ENCODE assay signal across 17 cellular contexts in genomic region chr3:126258670-126259069, GRCh38.
A peak's percentile ranks its signal among the peaks of the same experiment; 100 is the strongest.
DNase-seq lines count a peak whose midpoint lies in the region; ATAC-seq and TF ChIP-seq lines count a peak whose summit lies in the region.
"Had no signal": no experiment of that assay in that cellular context is flagged by ENCODE, and none has a peak within 500 bp of the region (broad histone marks: within the 10 kb centered on the region; RNA-seq: fewer than 3 reads in every experiment).

No MANE protein-coding gene starts in this region.

- no peak overlapping the region for H3K4me3 Mint-ChIP-seq in naive thymus-derived CD4-positive, alpha-beta T cell
- H3K4me3 Mint-ChIP-seq: nephron, T-cell had no signal

- H3K9me3 ChIP-seq in DND-41 (ENCODE audit: insufficient read depth, low read length, severe bottlenecking) (no peaks in the 10 kb centered on the region), vagina (no peaks in the 10 kb centered on the region)
- H3K9me3 ChIP-seq in naive thymus-derived CD4-positive, alpha-beta T cell (ENCODE audit: control insufficient read depth in 2 of 3, low read length in 3 of 3), result no peaks in the 10 kb centered on the region
- H3K9me3 ChIP-seq: right atrium auricular region had no signal

- H3K27me3 Mint-ChIP-seq in naive thymus-derived CD4-positive, alpha-beta T cell, result peaks cover 4 to 32% (median 23%) of the 10 kb centered on the region in 5 donors

- no peaks in the 10 kb centered on the region for H3K27me3 ChIP-seq in DND-41 (ENCODE audit: insufficient read depth, low read length, poor library complexity)
- peaks cover 0 to 3% of the 10 kb centered on the region in 2 donors for H3K27me3 ChIP-seq in naive thymus-derived CD4-positive, alpha-beta T cell (ENCODE audit: control insufficient read depth in 2 of 2, insufficient read depth in 2 of 2, low read length in 2 of 2)
- no peaks in the 10 kb centered on the region for H3K27me3 ChIP-seq in dorsolateral prefrontal cortex
- H3K27me3 ChIP-seq in vagina, result no peaks in the 10 kb centered on the region
- H3K27me3 ChIP-seq: right atrium auricular region had no signal

- CTCF ChIA-PET in naive thymus-derived CD4-positive, alpha-beta T cell (lab: Charles Lee), result no interaction called here

- H3K9me3 Mint-ChIP-seq in naive thymus-derived CD4-positive, alpha-beta T cell, result peaks cover 0 to 1% (median 0%) of the 10 kb centered on the region in 11 donors
- H3K9me3 Mint-ChIP-seq: nephron, T-cell had no signal

- no peak for TF ChIP-seq POLR2A in vagina (IDR thresholded peaks at IDR 0.05)

- no peak overlapping the region for H2AFZ ChIP-seq in DND-41 (ENCODE audit: low read depth, low read length)

- H3K9ac ChIP-seq in DND-41 (ENCODE audit: low read depth, low read length), result no peak overlapping the region

- ATAC-seq in DND-41 (ENCODE audit: insufficient read depth, low read depth) (peak; percentile 64), SK-N-SH treated with all-trans-retinoic acid at 6 μM for 48 hours (no peak)
- peak; percentile 56 for ATAC-seq in naive thymus-derived CD4-positive, alpha-beta T cell
- ATAC-seq: esophagus mucosa, T-cell had no signal

- intact Hi-C loops in naive thymus-derived CD4-positive, alpha-beta T cell (cut with micrococcal nuclease), result no loop called here
- intact Hi-C loops in dorsolateral prefrontal cortex (cut with DNase I) (loop anchor here in 1 of 2 donors (1.0 to 5.0 kb wide), 3 partner anchors 126 to 219 kb away; partner anchors contain the start of gene ZXDC), vagina (cut with DNase I) (no loop called here)

- H3K27ac Mint-ChIP-seq in naive thymus-derived CD4-positive, alpha-beta T cell, result no peak overlapping the region
- H3K27ac Mint-ChIP-seq: nephron, T-cell had no signal

- H3K4me1 Mint-ChIP-seq in naive thymus-derived CD4-positive, alpha-beta T cell, result peaks cover 0 to 6% (median 0%) of the 10 kb centered on the region in 7 donors
- H3K4me1 Mint-ChIP-seq: T-cell had no signal

- POLR2A ChIA-PET in naive thymus-derived CD4-positive, alpha-beta T cell (lab: Charles Lee), result no interaction called here

- no peak overlapping the region for H3K4me2 ChIP-seq in DND-41 (ENCODE audit: insufficient read depth, low read length)

- no peaks in the 10 kb centered on the region for H3K36me3 Mint-ChIP-seq in naive thymus-derived CD4-positive, alpha-beta T cell
- H3K36me3 Mint-ChIP-seq: T-cell had no signal

- H3K79me2 ChIP-seq in DND-41 (ENCODE audit: insufficient read depth, low read length), result no peaks in the 10 kb centered on the region

- H3K4me1 ChIP-seq in DND-41 (ENCODE audit: insufficient read depth, low read length), result peaks cover 21% of the 10 kb centered on the region
- H3K4me1 ChIP-seq in naive thymus-derived CD4-positive, alpha-beta T cell (ENCODE audit: control insufficient read depth in 2 of 2, insufficient read depth in 2 of 2, low read length in 2 of 2), result no peaks in the 10 kb centered on the region
- no peaks in the 10 kb centered on the region for H3K4me1 ChIP-seq in vagina

- H4K20me1 ChIP-seq in DND-41 (ENCODE audit: insufficient read depth, low read length), result no peaks in the 10 kb centered on the region

- TF ChIP-seq CTCF in DND-41 (IDR thresholded peaks at IDR 0.05; ENCODE audit: borderline replicate concordance, extremely low read depth, low read length, poor library complexity, severe bottlenecking), result no peak
- no peak for TF ChIP-seq CTCF in dorsolateral prefrontal cortex (IDR thresholded peaks at IDR 0.05 in 54 of 56, conservative IDR thresholded peaks at IDR 0.05 in 2 of 56; ENCODE audit: low read depth in 1 of 56, partially characterized antibody in 56 of 56)
- no peak for TF ChIP-seq CTCF in vagina (IDR thresholded peaks at IDR 0.05)

- H3K4me3 ChIP-seq in DND-41 (ENCODE audit: low read depth in 1 of 2, low read length in 2 of 2) (no peak overlapping the region), dorsolateral prefrontal cortex (no peak overlapping the region), vagina (no peak overlapping the region)
- no peak overlapping the region for H3K4me3 ChIP-seq in naive thymus-derived CD4-positive, alpha-beta T cell (ENCODE audit: low read length)
- H3K4me3 ChIP-seq: right atrium auricular region had no signal

- DNase-seq in DND-41 (peak; percentile 62), HT1080 (ENCODE audit: low read depth) (peak; percentile 48), RKO (ENCODE audit: low spot score) (peak; percentile 25), dorsolateral prefrontal cortex (no peak), NCI-H146 treated with DMSO at 0.1 percent for 48 hours (lab: John Stamatoyannopoulos, UW; ENCODE audit: unreplicated experiment) (no peak), vagina (ENCODE audit: extremely low spot score in 2 of 2) (no peak)
- DNase-seq in naive thymus-derived CD4-positive, alpha-beta T cell, result no peak
- DNase-seq: activated CD4-positive, alpha-beta T cell treated with anti-CD3 and anti-CD28 coated beads for 4 hours; GDM1; NCI-H2081 treated with DMSO at 0.1 percent for 48 hours; NCI-H774; stimulated activated CD4-positive, alpha-beta T cell treated with anti-CD3 and anti-CD28 coated beads, Interleukin-4, amount 100 ng/mL, for 24 hours; T-cell had no signal

- H3K36me3 ChIP-seq in DND-41 (ENCODE audit: insufficient read depth, low read length) (no peaks in the 10 kb centered on the region), vagina (no peaks in the 10 kb centered on the region)
- H3K36me3 ChIP-seq in naive thymus-derived CD4-positive, alpha-beta T cell (ENCODE audit: control insufficient read depth in 2 of 3, insufficient read depth in 3 of 3, low read length in 3 of 3), result no peaks in the 10 kb centered on the region
- H3K36me3 ChIP-seq: right atrium auricular region had no signal

- H3K27ac ChIP-seq in DND-41 (ENCODE audit: low read length) (no peak overlapping the region), dorsolateral prefrontal cortex (no peak overlapping the region), vagina (no peak overlapping the region)
- no peak overlapping the region for H3K27ac ChIP-seq in naive thymus-derived CD4-positive, alpha-beta T cell (ENCODE audit: low read depth, low read length)

TF ChIP-seq in SK-N-SH treated with all-trans-retinoic acid at 6 μM for 48 hours, 23 proteins besides CTCF, POLR2A, EP300 and RAD21:
- TF ChIP-seq, protein P1, sequence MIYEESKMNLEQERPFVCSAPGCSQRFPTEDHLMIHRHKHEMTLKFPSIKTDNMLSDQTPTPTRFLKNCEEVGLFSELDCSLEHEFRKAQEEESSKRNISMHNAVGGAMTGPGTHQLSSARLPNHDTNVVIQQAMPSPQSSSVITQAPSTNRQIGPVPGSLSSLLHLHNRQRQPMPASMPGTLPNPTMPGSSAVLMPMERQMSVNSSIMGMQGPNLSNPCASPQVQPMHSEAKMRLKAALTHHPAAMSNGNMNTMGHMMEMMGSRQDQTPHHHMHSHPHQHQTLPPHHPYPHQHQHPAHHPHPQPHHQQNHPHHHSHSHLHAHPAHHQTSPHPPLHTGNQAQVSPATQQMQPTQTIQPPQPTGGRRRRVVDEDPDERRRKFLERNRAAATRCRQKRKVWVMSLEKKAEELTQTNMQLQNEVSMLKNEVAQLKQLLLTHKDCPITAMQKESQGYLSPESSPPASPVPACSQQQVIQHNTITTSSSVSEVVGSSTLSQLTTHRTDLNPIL (CRISPR knock-in tag; IDR thresholded peaks at IDR 0.05; ENCODE audit: low read depth), result no peak
- TF ChIP-seq POU6F1 (CRISPR knock-in tag; IDR thresholded peaks at IDR 0.05; ENCODE audit: borderline replicate concordance, low read depth), result no peak
- no peak for TF ChIP-seq ZC3H10 (CRISPR knock-in tag; IDR thresholded peaks at IDR 0.05)
- TF ChIP-seq TOX (CRISPR knock-in tag; IDR thresholded peaks at IDR 0.05; ENCODE audit: borderline replicate concordance), result no peak
TF ChIP-seq in SK-N-SH treated with all-trans-retinoic acid at 6 μM for 48 hours: peak in this region for 0.

Comparison
In these comparisons a context has a peak if more than half of its experiments do, and no peak if none do; other contexts are left out.
1. DNase-seq: peak in DND-41 (single experiment), HT1080 (single experiment) and RKO (single experiment); none in naive thymus-derived CD4-positive, alpha-beta T cell (0 of 9), dorsolateral prefrontal cortex (0 of 10), NCI-H146 treated with DMSO at 0.1 percent for 48 hours (single experiment) and vagina (0 of 2).